Comparison of ENCODE assay signal across 22 cellular contexts in genomic region chr9:13899924-13900323, GRCh38.
DNase-seq lines count a peak whose midpoint lies in the region; ATAC-seq, FAIRE-seq and TF ChIP-seq lines count a peak whose summit lies in the region.
"Had no signal": no experiment of that assay in that cellular context is flagged by ENCODE, and none has a peak within 500 bp of the region (broad histone marks: within the 10 kb centered on the region; RNA-seq: fewer than 3 reads in every experiment).

No MANE protein-coding gene starts in this region.

- no peak overlapping the region for H3K27ac Mint-ChIP-seq in CD8-positive, alpha-beta T cell
- H3K27ac Mint-ChIP-seq: activated CD4-positive, alpha-beta T cell treated with anti-CD3 and anti-CD28 coated beads, Interleukin-2, amount 10 ng/mL, durations not matched to agents 24 days and 14 days; CD4-positive, alpha-beta memory T cell; progenitor cell of endocrine pancreas; stimulated activated memory B cell treated with anti-CD40 and anti-IgM and Interleukin-4, amounts not matched to agents 10 μg/mL and 1 μg/mL and 100 μg/mL, for 72 hours had no signal

- intact Hi-C loops in CD8-positive, alpha-beta T cell (cut with DNase I, micrococcal nuclease): no loop called here

- peaks cover 5% of the 10 kb centered on the region for H3K9me3 Mint-ChIP-seq in CD8-positive, alpha-beta T cell
- H3K9me3 Mint-ChIP-seq: activated CD4-positive, alpha-beta T cell treated with anti-CD3 and anti-CD28 coated beads, Interleukin-2, amount 10 ng/mL, durations not matched to agents 24 days and 14 days had no signal

- no peaks in the 10 kb centered on the region for H3K36me3 Mint-ChIP-seq in CD8-positive, alpha-beta T cell
- H3K36me3 Mint-ChIP-seq: CD4-positive, alpha-beta memory T cell; stimulated activated memory B cell treated with anti-CD40 and anti-IgM and Interleukin-4, amounts not matched to agents 10 μg/mL and 1 μg/mL and 100 μg/mL, for 72 hours had no signal

- H3K9ac ChIP-seq in keratinocyte (ENCODE audit: control insufficient read depth, extremely low read depth, insufficient read depth, low read length) (peak overlapping the region; percentile 77), skeletal muscle tissue (ENCODE audit: low read depth in 1 of 3, low read length in 3 of 3) (no peak overlapping the region)
- H3K9ac ChIP-seq: SK-N-SH had no signal

- peaks cover 28% of the 10 kb centered on the region for H3K4me1 ChIP-seq in keratinocyte (ENCODE audit: control insufficient read depth, extremely low read depth, insufficient read depth, low read length)
- H3K4me1 ChIP-seq in skeletal muscle tissue (ENCODE audit: control insufficient read depth in 3 of 3, insufficient read depth in 3 of 3, low read length in 3 of 3): peaks cover 0 to 9% (median 0%) of the 10 kb centered on the region in 3 donors
- H3K4me1 ChIP-seq in CD8-positive, alpha-beta T cell (ENCODE audit: insufficient read depth, low read length): no peaks in the 10 kb centered on the region

- peak; percentile 36 for FAIRE-seq in keratinocyte (lab: Jason Lieb, UNC)
- FAIRE-seq: astrocyte, islet of Langerhans had no signal

- no peaks in the 10 kb centered on the region for H4K20me1 ChIP-seq in keratinocyte (ENCODE audit: control insufficient read depth, extremely low read depth, insufficient read depth, low read length)

- H3K36me3 ChIP-seq in keratinocyte (ENCODE audit: control insufficient read depth in 2 of 2, extremely low read depth in 1 of 2, insufficient read depth in 2 of 2, low read length in 2 of 2) (no peaks in the 10 kb centered on the region), skeletal muscle tissue (ENCODE audit: control insufficient read depth in 3 of 3, insufficient read depth in 3 of 3, low read length in 3 of 3) (no peaks in the 10 kb centered on the region)
- no peaks in the 10 kb centered on the region for H3K36me3 ChIP-seq in CD8-positive, alpha-beta T cell (ENCODE audit: insufficient read depth, low read length)

- H3K27ac ChIP-seq in RWPE1: peak overlapping the region; percentile 47
- peak overlapping the region; percentile 96 for H3K27ac ChIP-seq in keratinocyte (ENCODE audit: control insufficient read depth, insufficient read depth, low read length)
- peak overlapping the region; percentile 36 for H3K27ac ChIP-seq in skeletal muscle tissue (ENCODE audit: low read depth, low read length)
- H3K27ac ChIP-seq in CD8-positive, alpha-beta T cell (ENCODE audit: low read depth, low read length): no peak overlapping the region
- H3K27ac ChIP-seq: PC-9 had no signal

- DNase-seq in RWPE1 (ENCODE audit: low spot score) (no peak), dermis blood vessel endothelial cell (peak; percentile 33), keratinocyte (ENCODE audit: low read depth, low spot score) (no peak), NCI-H1092 treated with DMSO at 0.1 percent for 48 hours (lab: John Stamatoyannopoulos, UW) (no peak)
- no peak for DNase-seq in activated CD4-positive, alpha-beta T cell treated with anti-CD3 and anti-CD28 coated beads, Interleukin-2, amount 50 U/mL, for 4 hours
- no peak for DNase-seq in CD8-positive, alpha-beta T cell
- DNase-seq: activated CD4-positive, alpha-beta T cell treated with anti-CD3 and anti-CD28 coated beads, Interleukin-2, amount 10 ng/mL, durations not matched to agents 24 days and 14 days; activated naive CD4-positive, alpha-beta T cell treated with Interleukin-2 at 50 U/mL for 16 hours; CD4-positive, alpha-beta memory T cell; cortex of kidney; DMS79 treated with DMSO at 0.1 percent for 48 hours; GOT3; head of caudate nucleus; NCI-H526 treated with DMSO at 0.1 percent for 48 hours; PC-9; SK-N-SH had no signal

- H3K9me3 ChIP-seq in keratinocyte (ENCODE audit: control insufficient read depth, low read depth, low read length) (no peaks in the 10 kb centered on the region), skeletal muscle tissue (ENCODE audit: control insufficient read depth in 3 of 3, low read length in 3 of 3) (no peaks in the 10 kb centered on the region)
- no peaks in the 10 kb centered on the region for H3K9me3 ChIP-seq in CD8-positive, alpha-beta T cell (ENCODE audit: low read length)
- H3K9me3 ChIP-seq: SK-N-SH had no signal

- TF ChIP-seq CTCF in RWPE1 (conservative IDR thresholded peaks at IDR 0.05; ENCODE audit: low read depth) (no peak), keratinocyte (optimal IDR thresholded peaks at IDR 0.05 in 1 of 3, IDR thresholded peaks at IDR 0.05 in 1 of 3, conservative IDR thresholded peaks at IDR 0.05 in 1 of 3; ENCODE audit: extremely low read depth in 1 of 3, insufficient read depth in 2 of 3, low read length in 3 of 3) (no peak)
- no peak for TF ChIP-seq CTCF in CD8-positive, alpha-beta T cell (IDR thresholded peaks at IDR 0.05)

- H3K27me3 Mint-ChIP-seq in CD8-positive, alpha-beta T cell (ENCODE audit: low read depth): no peaks in the 10 kb centered on the region
- H3K27me3 Mint-ChIP-seq: activated CD4-positive, alpha-beta T cell treated with anti-CD3 and anti-CD28 coated beads, Interleukin-2, amount 10 ng/mL, durations not matched to agents 24 days and 14 days; CD4-positive, alpha-beta memory T cell; progenitor cell of endocrine pancreas; stimulated activated memory B cell treated with anti-CD40 and anti-IgM and Interleukin-4, amounts not matched to agents 10 μg/mL and 1 μg/mL and 100 μg/mL, for 72 hours had no signal

- POLR2A ChIA-PET in RWPE1 (lab: Yijun Ruan, JAX; ENCODE audit: low non-redundant PET): no interaction called here
- POLR2A ChIA-PET in CD8-positive, alpha-beta T cell (lab: Charles Lee): no interaction called here

- dilution Hi-C loops in keratinocyte (cut with MboI; ENCODE audit: extremely low pct_ligation_motif_present, low sequenced_read_pairs): no loop called here

- peak overlapping the region; percentile 88 for H2AFZ ChIP-seq in keratinocyte (ENCODE audit: control insufficient read depth, low read length)
- H2AFZ ChIP-seq: PC-9 had no signal

- no peaks in the 10 kb centered on the region for H3K79me2 ChIP-seq in keratinocyte (ENCODE audit: control insufficient read depth, insufficient read depth, low read length)

- H3K4me1 Mint-ChIP-seq in CD8-positive, alpha-beta T cell (ENCODE audit: low read depth): no peaks in the 10 kb centered on the region
- H3K4me1 Mint-ChIP-seq: activated CD4-positive, alpha-beta T cell treated with anti-CD3 and anti-CD28 coated beads, Interleukin-2, amount 10 ng/mL, durations not matched to agents 24 days and 14 days; CD4-positive, alpha-beta memory T cell; stimulated activated memory B cell treated with anti-CD40 and anti-IgM and Interleukin-4, amounts not matched to agents 10 μg/mL and 1 μg/mL and 100 μg/mL, for 72 hours had no signal

- H3K4me3 Mint-ChIP-seq in CD8-positive, alpha-beta T cell: no peak overlapping the region
- H3K4me3 Mint-ChIP-seq: activated CD4-positive, alpha-beta T cell treated with anti-CD3 and anti-CD28 coated beads, Interleukin-2, amount 10 ng/mL, durations not matched to agents 24 days and 14 days; CD4-positive, alpha-beta memory T cell; stimulated activated memory B cell treated with anti-CD40 and anti-IgM and Interleukin-4, amounts not matched to agents 10 μg/mL and 1 μg/mL and 100 μg/mL, for 72 hours had no signal

- ATAC-seq in CD8-positive, alpha-beta T cell: no peak
- ATAC-seq in HG03521 (IDR thresholded peaks at IDR 0.05; ENCODE audit: unreplicated experiment): no peak
- ATAC-seq: stimulated activated memory B cell treated with anti-CD40 and anti-IgM and Interleukin-4, amounts not matched to agents 10 μg/mL and 1 μg/mL and 100 μg/mL, for 72 hours had no signal

- H3K4me3 ChIP-seq in keratinocyte (ENCODE audit: control insufficient read depth in 2 of 3, extremely low read depth in 1 of 3, insufficient read depth in 2 of 3, low read depth in 1 of 3, low read length in 3 of 3) (no peak overlapping the region), skeletal muscle tissue (ENCODE audit: low read length in 3 of 3) (no peak overlapping the region)
- no peak overlapping the region for H3K4me3 ChIP-seq in CD8-positive, alpha-beta T cell (ENCODE audit: low read depth, low read length)
- H3K4me3 ChIP-seq: PC-9 had no signal

- H3K4me2 ChIP-seq in keratinocyte (ENCODE audit: control insufficient read depth, extremely low read depth, insufficient read depth, low read depth, low read length): peak overlapping the region; percentile 81
- H3K4me2 ChIP-seq: PC-9, SK-N-SH had no signal

- H3K27me3 ChIP-seq in keratinocyte (ENCODE audit: control insufficient read depth, extremely low read depth, insufficient read depth, low read length) (no peaks in the 10 kb centered on the region), skeletal muscle tissue (ENCODE audit: control insufficient read depth in 3 of 3, insufficient read depth in 3 of 3, low read length in 3 of 3) (no peaks in the 10 kb centered on the region)
- H3K27me3 ChIP-seq in CD8-positive, alpha-beta T cell (ENCODE audit: insufficient read depth, low read length): no peaks in the 10 kb centered on the region

- no peaks in the 10 kb centered on the region for H3K9me1 ChIP-seq in keratinocyte (ENCODE audit: control insufficient read depth, extremely low read depth, insufficient read depth, low read length)

- CTCF ChIA-PET in RWPE1 (lab: Yijun Ruan, JAX): no interaction called here
- CTCF ChIA-PET in CD8-positive, alpha-beta T cell (lab: Charles Lee): no interaction called here
